1 cellular context compared by ENCODE assay signal in genomic region chr18:24089059-24089458, GRCh38.
TF ChIP-seq lines count a peak whose summit lies in the region.

No MANE protein-coding gene starts in this region.

TF ChIP-seq in HepG2, 621 proteins besides CTCF, POLR2A, EP300 and RAD21 (continued from another document):
- TF ChIP-seq E2F1 (CRISPR knock-in tag; IDR thresholded peaks at IDR 0.05) (no peak), ZNF607 (CRISPR knock-in tag; IDR thresholded peaks at IDR 0.05; ENCODE audit: borderline replicate concordance) (no peak), PRPF4 (IDR thresholded peaks at IDR 0.05; ENCODE audit: low read depth, low read length, poor library complexity, severe bottlenecking) (no peak)
- TF ChIP-seq, protein P1, sequence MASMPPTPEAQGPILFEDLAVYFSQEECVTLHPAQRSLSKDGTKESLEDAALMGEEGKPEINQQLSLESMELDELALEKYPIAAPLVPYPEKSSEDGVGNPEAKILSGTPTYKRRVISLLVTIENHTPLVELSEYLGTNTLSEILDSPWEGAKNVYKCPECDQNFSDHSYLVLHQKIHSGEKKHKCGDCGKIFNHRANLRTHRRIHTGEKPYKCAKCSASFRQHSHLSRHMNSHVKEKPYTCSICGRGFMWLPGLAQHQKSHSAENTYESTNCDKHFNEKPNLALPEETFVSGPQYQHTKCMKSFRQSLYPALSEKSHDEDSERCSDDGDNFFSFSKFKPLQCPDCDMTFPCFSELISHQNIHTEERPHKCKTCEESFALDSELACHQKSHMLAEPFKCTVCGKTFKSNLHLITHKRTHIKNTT (CRISPR knock-in tag; IDR thresholded peaks at IDR 0.05): no peak
- TF ChIP-seq, protein P2, sequence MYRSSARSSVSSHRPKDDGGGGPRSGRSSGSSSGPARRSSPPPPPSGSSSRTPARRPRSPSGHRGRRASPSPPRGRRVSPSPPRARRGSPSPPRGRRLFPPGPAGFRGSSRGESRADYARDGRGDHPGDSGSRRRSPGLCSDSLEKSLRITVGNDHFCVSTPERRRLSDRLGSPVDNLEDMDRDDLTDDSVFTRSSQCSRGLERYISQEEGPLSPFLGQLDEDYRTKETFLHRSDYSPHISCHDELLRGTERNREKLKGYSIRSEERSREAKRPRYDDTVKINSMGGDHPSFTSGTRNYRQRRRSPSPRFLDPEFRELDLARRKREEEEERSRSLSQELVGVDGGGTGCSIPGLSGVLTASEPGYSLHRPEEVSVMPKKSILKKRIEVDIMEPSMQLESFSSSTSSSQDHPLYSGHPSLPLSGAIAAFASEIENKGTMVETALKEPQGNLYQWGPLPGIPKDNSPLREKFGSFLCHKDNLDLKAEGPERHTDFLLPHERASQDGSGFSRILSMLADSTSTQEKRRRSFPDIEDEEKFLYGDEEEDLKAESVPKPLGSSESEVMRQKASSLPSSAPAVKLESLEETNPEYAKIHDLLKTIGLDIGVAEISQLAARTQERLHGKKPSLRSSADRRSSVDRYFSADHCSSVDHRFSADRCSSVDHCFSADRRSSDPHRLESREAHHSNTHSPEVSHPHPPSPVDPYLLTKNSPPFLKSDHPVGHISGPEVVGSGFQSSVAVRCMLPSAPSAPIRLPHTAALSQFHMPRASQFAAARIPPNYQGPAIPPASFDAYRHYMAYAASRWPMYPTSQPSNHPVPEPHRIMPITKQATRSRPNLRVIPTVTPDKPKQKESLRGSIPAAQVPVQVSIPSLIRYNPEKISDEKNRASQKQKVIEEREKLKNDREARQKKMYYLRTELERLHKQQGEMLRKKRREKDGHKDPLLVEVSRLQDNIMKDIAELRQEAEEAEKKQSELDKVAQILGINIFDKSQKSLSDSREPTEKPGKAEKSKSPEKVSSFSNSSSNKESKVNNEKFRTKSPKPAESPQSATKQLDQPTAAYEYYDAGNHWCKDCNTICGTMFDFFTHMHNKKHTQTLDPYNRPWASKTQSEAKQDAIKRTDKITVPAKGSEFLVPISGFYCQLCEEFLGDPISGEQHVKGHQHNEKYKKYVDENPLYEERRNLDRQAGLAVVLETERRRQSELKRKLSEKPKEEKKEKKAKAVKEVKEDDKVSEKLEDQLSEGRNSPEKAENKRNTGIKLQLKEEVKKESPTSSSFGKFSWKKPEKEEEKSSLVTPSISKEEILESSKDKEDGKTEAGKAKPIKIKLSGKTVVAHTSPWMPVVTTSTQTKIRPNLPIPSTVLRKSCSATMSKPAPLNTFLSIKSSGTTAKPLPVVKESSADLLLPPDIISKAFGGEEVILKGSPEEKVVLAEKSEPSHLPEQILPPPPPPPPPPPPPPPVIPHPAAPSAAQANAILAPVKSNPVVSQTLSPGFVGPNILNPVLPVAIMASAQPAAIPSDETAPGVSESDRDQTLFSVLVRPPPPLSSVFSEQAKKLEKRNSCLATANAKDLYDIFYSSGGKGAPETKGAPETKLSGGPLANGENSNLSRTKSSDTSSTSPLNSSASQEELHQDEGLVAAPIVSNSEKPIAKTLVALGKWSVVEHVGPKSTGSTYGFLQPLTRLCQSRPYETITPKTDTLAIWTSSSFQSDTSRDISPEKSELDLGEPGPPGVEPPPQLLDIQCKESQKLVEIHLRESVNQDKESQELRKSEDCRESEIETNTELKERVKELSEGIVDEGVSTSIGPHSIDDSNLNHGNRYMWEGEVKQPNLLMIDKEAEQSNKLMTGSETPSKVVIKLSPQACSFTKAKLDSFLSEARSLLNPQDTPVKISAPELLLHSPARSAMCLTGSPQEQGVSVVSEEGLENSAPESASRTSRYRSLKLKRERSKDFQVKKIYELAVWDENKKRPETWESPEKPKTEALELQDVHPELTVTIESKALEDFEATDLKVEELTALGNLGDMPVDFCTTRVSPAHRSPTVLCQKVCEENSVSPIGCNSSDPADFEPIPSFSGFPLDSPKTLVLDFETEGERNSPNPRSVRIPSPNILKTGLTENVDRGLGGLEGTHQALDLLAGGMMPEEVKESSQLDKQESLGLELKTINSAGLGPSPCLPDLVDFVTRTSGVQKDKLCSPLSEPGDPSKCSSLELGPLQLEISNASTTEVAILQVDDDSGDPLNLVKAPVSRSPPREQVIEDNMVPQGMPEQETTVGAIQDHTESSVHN (CRISPR knock-in tag; IDR thresholded peaks at IDR 0.05): no peak
